10 cellular contexts compared by ENCODE assay signal in genomic region chr5:78367318-78367991, GRCh38. TPM values are rescaled to one million over a fixed set of nuclear protein-coding genes. Genes with fewer than 3 reads are reported as not detected.
DNase-seq lines count a peak whose midpoint lies in the region; ATAC-seq and TF ChIP-seq lines count a peak whose summit lies in the region.
"Had no signal": no experiment of that assay in that cellular context is flagged by ENCODE, and none has a peak within 500 bp of the region (broad histone marks: within the 10 kb centered on the region; RNA-seq: fewer than 3 reads in every experiment).

No MANE protein-coding gene starts in this region.

- H3K27ac Mint-ChIP-seq in activated CD4-positive, alpha-beta T cell treated with anti-CD3 and anti-CD28 coated beads, Interleukin-2, amount 10 ng/mL, durations not matched to agents 24 days and 14 days: no peak overlapping the region

- H3K36me3 ChIP-seq in HEK293 (ENCODE audit: control insufficient read depth in 2 of 2, insufficient read depth in 1 of 2, low read length in 2 of 2) (no peaks in the 10 kb centered on the region), smooth muscle cell (ENCODE audit: low read depth) (no peaks in the 10 kb centered on the region)
- H3K36me3 ChIP-seq: stomach had no signal

- DNase-seq in NCI-H2107 treated with DMSO at 0.1 percent for 48 hours (lab: John Stamatoyannopoulos, UW; ENCODE audit: unreplicated experiment) (peak; percentile 67), NCI-H2107 (lab: John Stamatoyannopoulos, UW) (no peak), NCI-H748 (lab: John Stamatoyannopoulos, UW; ENCODE audit: unreplicated experiment) (peak; percentile 93), left colon (no peak), smooth muscle cell (lab: John Stamatoyannopoulos, UW; ENCODE audit: unreplicated experiment) (no peak)
- DNase-seq in activated CD4-positive, alpha-beta T cell treated with anti-CD3 and anti-CD28 coated beads, Interleukin-2, amount 10 ng/mL, durations not matched to agents 24 days and 14 days: no peak
- DNase-seq in effector CD8-positive, alpha-beta T cell (lab: John Stamatoyannopoulos, UW): no peak
- DNase-seq: stomach had no signal

- H3K27ac ChIP-seq in HEK293 (ENCODE audit: extremely low read depth, low read depth, low read length): no peak overlapping the region
- no peak overlapping the region for H3K27ac ChIP-seq in smooth muscle cell (ENCODE audit: low read depth)
- H3K27ac ChIP-seq: RWPE1, stomach had no signal

- POLR2A ChIA-PET in HEK293 (lab: Yijun Ruan, JAX): interaction anchor here (0.6 kb wide), 1 partner anchor 623 kb away, joined by 3 read pairs; no protein-coding TSS in a partner anchor

- intact Hi-C loops in left colon (cut with DNase I, micrococcal nuclease): no loop called here
- intact Hi-C loops in activated CD4-positive, alpha-beta T cell treated with anti-CD3 and anti-CD28 coated beads, Interleukin-2, amount 10 ng/mL, durations not matched to agents 24 days and 14 days (cut with micrococcal nuclease): no loop called here

- CTCF ChIA-PET in HEK293 (lab: Yijun Ruan, JAX): interaction anchor here (0.8 to 1.5 kb wide), 3 partner anchors 14 to 42 kb away, joined by 3 to 4 read pairs (median 3); no protein-coding TSS in a partner anchor

- ATAC-seq in left colon: peak; percentile 23

- H3K9ac ChIP-seq in smooth muscle cell (ENCODE audit: low read depth): no peak overlapping the region

- TF ChIP-seq CTCF in HEK293 (tag by site-specific recombination; IDR thresholded peaks at IDR 0.05) (no peak), smooth muscle cell (IDR thresholded peaks at IDR 0.05; ENCODE audit: borderline replicate concordance, insufficient read depth, poor library complexity, severe bottlenecking) (no peak)

- H2AFZ ChIP-seq in smooth muscle cell (ENCODE audit: low read depth): no peak overlapping the region

- peaks cover 1% of the 10 kb centered on the region for H3K36me3 Mint-ChIP-seq in activated CD4-positive, alpha-beta T cell treated with anti-CD3 and anti-CD28 coated beads, Interleukin-2, amount 10 ng/mL, durations not matched to agents 24 days and 14 days (ENCODE audit: low read depth)

- no peaks in the 10 kb centered on the region for H3K27me3 Mint-ChIP-seq in activated CD4-positive, alpha-beta T cell treated with anti-CD3 and anti-CD28 coated beads, Interleukin-2, amount 10 ng/mL, durations not matched to agents 24 days and 14 days

- no peak overlapping the region for H3K4me3 Mint-ChIP-seq in activated CD4-positive, alpha-beta T cell treated with anti-CD3 and anti-CD28 coated beads, Interleukin-2, amount 10 ng/mL, durations not matched to agents 24 days and 14 days

- H4K20me1 ChIP-seq in smooth muscle cell (ENCODE audit: low read depth): peaks cover 87% of the 10 kb centered on the region

- peaks cover 6% of the 10 kb centered on the region for H3K4me1 Mint-ChIP-seq in activated CD4-positive, alpha-beta T cell treated with anti-CD3 and anti-CD28 coated beads, Interleukin-2, amount 10 ng/mL, durations not matched to agents 24 days and 14 days

- peaks cover 75% of the 10 kb centered on the region for H3K79me2 ChIP-seq in smooth muscle cell (ENCODE audit: low read depth)

- H3K4me1 ChIP-seq in HEK293 (ENCODE audit: control insufficient read depth, insufficient read depth, low read length) (peaks cover 8% of the 10 kb centered on the region), smooth muscle cell (ENCODE audit: low read depth) (peaks cover under 1% of the 10 kb centered on the region)

- no peaks in the 10 kb centered on the region for H3F3A ChIP-seq in smooth muscle cell (ENCODE audit: low read depth)

- no peak overlapping the region for H3K4me2 ChIP-seq in smooth muscle cell

- H3K9me3 Mint-ChIP-seq in activated CD4-positive, alpha-beta T cell treated with anti-CD3 and anti-CD28 coated beads, Interleukin-2, amount 10 ng/mL, durations not matched to agents 24 days and 14 days: no peaks in the 10 kb centered on the region

- WGBS in smooth muscle cell (ENCODE audit: low lambda C conversion rate): 93% methylated on average over 6 of the region's 6 CpGs

- H3K4me3 ChIP-seq in HEK293 (ENCODE audit: low read depth, low read length) (no peak overlapping the region), smooth muscle cell (no peak overlapping the region)
- H3K4me3 ChIP-seq: stomach had no signal

- no peaks in the 10 kb centered on the region for H3K9me3 ChIP-seq in HEK293 (ENCODE audit: control insufficient read depth, insufficient read depth, low read depth, low read length)
- no peaks in the 10 kb centered on the region for H3K9me3 ChIP-seq in smooth muscle cell (replicated peaks; ENCODE audit: low read depth)
- H3K9me3 ChIP-seq: stomach had no signal

- no peaks in the 10 kb centered on the region for H3K27me3 ChIP-seq in smooth muscle cell (ENCODE audit: low read depth)
- H3K27me3 ChIP-seq: stomach had no signal

TF ChIP-seq in HEK293, 187 proteins besides CTCF, POLR2A, EP300 and RAD21:
- TF ChIP-seq OSR2 (tag by site-specific recombination; IDR thresholded peaks at IDR 0.05) (peak; percentile 20; the same call in 1 of the 2 replicates), IKZF3 (tag by site-specific recombination; IDR thresholded peaks at IDR 0.05) (no peak)

RNA-seq across cellular contexts. Expression of gene SCAMP1, which starts 7.0 kb away (rescaled TPM):
- total RNA-seq in left colon (10 to 100 TPM; 33.2 to 38.5 TPM), smooth muscle cell (45.6 and 57.9 TPM in 2 replicates)
- total RNA-seq in activated CD4-positive, alpha-beta T cell treated with anti-CD3 and anti-CD28 coated beads, Interleukin-2, amount 10 ng/mL, durations not matched to agents 24 days and 14 days: 20.8 and 23.1 TPM in 2 replicates
- polyA plus RNA-seq in smooth muscle cell: 19.1 and 21.0 TPM in 2 replicates

Comparison
In these comparisons a context has a peak if more than half of its experiments do, and no peak if none do; other contexts are left out.
1. DNase-seq: peak in NCI-H2107 treated with DMSO at 0.1 percent for 48 hours (single experiment) and NCI-H748 (single experiment); none in NCI-H2107 (single experiment), left colon (0 of 2), activated CD4-positive, alpha-beta T cell treated with anti-CD3 and anti-CD28 coated beads, Interleukin-2, amount 10 ng/mL, durations not matched to agents 24 days and 14 days (single experiment), effector CD8-positive, alpha-beta T cell (single experiment) and smooth muscle cell (single experiment).